In the genomic region with DNA sequence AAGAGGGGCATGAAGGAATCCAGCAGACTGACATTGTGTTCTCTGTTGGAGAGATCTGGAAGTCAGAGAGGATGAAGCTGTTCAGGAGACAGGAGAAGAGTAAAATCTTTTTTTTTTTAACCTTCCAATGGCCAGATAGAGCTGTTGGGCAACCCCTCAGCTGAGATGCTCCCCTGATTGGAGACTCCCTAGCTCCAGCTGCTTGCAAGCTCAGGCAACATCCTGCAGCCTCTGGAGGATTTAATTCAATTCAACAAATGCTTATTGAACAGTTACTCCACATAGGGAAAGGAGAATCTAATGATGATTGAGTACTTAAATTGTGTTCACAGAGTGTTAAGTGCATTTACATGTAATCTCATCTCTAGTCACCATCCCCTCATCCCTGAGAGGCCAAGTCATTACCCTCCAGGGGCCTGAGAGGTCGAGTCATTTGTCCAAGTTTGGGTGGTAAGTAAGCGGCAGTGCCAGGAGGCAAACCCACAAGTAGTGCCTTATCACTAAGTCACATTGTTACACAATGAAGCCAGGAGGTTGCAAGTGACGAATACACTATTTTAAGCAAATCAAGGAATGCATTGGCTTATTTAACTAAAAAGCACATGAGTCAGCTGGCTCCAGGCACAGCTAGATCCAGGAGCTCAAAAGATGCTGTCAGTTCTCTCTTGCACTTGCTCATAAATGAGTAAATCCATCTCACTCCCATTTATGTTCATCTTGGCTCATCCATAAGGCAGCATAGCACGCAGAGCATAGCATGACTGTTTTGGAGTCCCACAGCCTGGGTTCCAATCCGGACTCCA, we compare ENCODE assay signal across 9 cellular contexts.
DNase-seq lines count a peak whose midpoint lies in the region; ATAC-seq and TF ChIP-seq lines count a peak whose summit lies in the region.
"Had no signal": no experiment of that assay in that cellular context is flagged by ENCODE, and none has a peak within 500 bp of the region (broad histone marks: within the 10 kb centered on the region; RNA-seq: fewer than 3 reads in every experiment).

No MANE protein-coding gene starts in this region.

- H3K9me3 ChIP-seq in cardiac muscle cell (ENCODE audit: low read depth) (no peaks in the 10 kb centered on the region), smooth muscle cell (replicated peaks; ENCODE audit: low read depth) (no peaks in the 10 kb centered on the region)

- no peak overlapping the region for H2AFZ ChIP-seq in smooth muscle cell (ENCODE audit: low read depth)

- peak overlapping the region; percentile 76 for H3K4me2 ChIP-seq in smooth muscle cell

- 7% methylated on average over 5 of the region's 5 CpGs for WGBS in smooth muscle cell (ENCODE audit: low lambda C conversion rate)

- no peaks in the 10 kb centered on the region for H3K79me2 ChIP-seq in smooth muscle cell (ENCODE audit: low read depth)

- H4K20me1 ChIP-seq in smooth muscle cell (ENCODE audit: low read depth) = no peaks in the 10 kb centered on the region

- H3K4me3 ChIP-seq in cardiac muscle cell = no peak overlapping the region
- no peak overlapping the region for H3K4me3 ChIP-seq in smooth muscle cell

- H3K36me3 ChIP-seq in cardiac muscle cell (no peaks in the 10 kb centered on the region), smooth muscle cell (ENCODE audit: low read depth) (no peaks in the 10 kb centered on the region)

- H3F3A ChIP-seq in smooth muscle cell (ENCODE audit: low read depth) = peaks cover 32% of the 10 kb centered on the region

- H3K27ac ChIP-seq in cardiac muscle cell = no peak overlapping the region
- H3K27ac ChIP-seq in smooth muscle cell (ENCODE audit: low read depth) = peak overlapping the region; percentile 93

- H3K4me1 ChIP-seq in cardiac muscle cell (ENCODE audit: low read depth) (peaks cover 55% of the 10 kb centered on the region), smooth muscle cell (ENCODE audit: low read depth) (peaks cover 40% of the 10 kb centered on the region)

- no peak for TF ChIP-seq CTCF in cardiac muscle cell (IDR thresholded peaks at IDR 0.05; ENCODE audit: low read depth, low read length)
- TF ChIP-seq CTCF in smooth muscle cell (IDR thresholded peaks at IDR 0.05; ENCODE audit: borderline replicate concordance, insufficient read depth, poor library complexity, severe bottlenecking) = no peak

- ATAC-seq in GM21390 (IDR thresholded peaks at IDR 0.05; ENCODE audit: unreplicated experiment) (no peak), GM21515 (IDR thresholded peaks at IDR 0.05; ENCODE audit: unreplicated experiment) (no peak)

- H3K27me3 ChIP-seq in cardiac muscle cell (no peaks in the 10 kb centered on the region), smooth muscle cell (ENCODE audit: low read depth) (no peaks in the 10 kb centered on the region)

- H3K9ac ChIP-seq in smooth muscle cell (ENCODE audit: low read depth) = peak overlapping the region; percentile 72

- peak; percentile 64 for DNase-seq in HK-2 (ENCODE audit: unreplicated experiment)
- DNase-seq in T1000 (lab: John Stamatoyannopoulos, UW) = peak; percentile 90
- DNase-seq in cardiac muscle cell (ENCODE audit: low read depth in 1 of 2, low spot score in 1 of 2) = peak; percentile 19 to 94
- no peak for DNase-seq in smooth muscle cell (lab: John Stamatoyannopoulos, UW; ENCODE audit: unreplicated experiment)
- DNase-seq in NOMO-1 treated with DMSO at 0.1 percent for 48 hours (lab: John Stamatoyannopoulos, UW; ENCODE audit: unreplicated experiment) = no peak
- DNase-seq in GM19238 (ENCODE audit: insufficient read length, low spot score) = no peak
- DNase-seq: stimulated activated naive CD4-positive, alpha-beta T cell had no signal

Comparison
In these comparisons a context has a peak if more than half of its experiments do, and no peak if none do; other contexts are left out.
1. DNase-seq: peak in HK-2 (single experiment), T1000 (single experiment) and cardiac muscle cell (2 of 2); none in smooth muscle cell (single experiment), NOMO-1 treated with DMSO at 0.1 percent for 48 hours (single experiment) and GM19238 (single experiment).